In the genomic region with DNA sequence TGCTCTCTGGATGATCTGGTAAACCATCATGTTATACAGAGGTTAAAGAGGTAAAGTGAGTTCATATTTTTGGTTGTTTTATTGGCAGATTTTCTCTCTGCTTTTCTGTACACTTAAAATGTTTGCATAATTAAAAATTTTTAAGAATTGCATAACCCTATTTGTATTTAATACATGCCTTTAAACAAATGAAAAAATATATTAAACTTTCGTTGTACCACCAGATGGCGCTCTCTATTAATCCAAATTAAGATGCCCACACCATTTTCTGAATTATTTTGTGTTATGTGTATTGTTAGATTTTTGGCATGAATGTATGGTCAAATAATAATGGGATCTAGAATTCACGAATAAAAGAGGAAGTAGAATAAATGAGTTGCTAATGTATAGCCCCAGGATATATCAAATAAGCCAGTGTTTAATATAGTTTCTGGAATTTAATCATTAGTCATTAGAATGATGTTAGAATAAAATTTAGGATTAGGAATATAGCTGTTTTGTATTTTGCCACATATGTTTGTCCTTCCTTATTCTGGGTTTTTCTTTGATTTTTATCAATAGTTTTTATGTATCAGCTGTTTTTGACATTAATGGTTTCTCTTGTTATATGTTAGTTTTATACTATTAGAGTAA, we compare ENCODE assay signal across 9 cellular contexts. TPM values are rescaled to one million over a fixed set of nuclear protein-coding genes. Genes with fewer than 3 reads are reported as not detected.
DNase-seq lines count a peak whose midpoint lies in the region; ATAC-seq, FAIRE-seq and TF ChIP-seq lines count a peak whose summit lies in the region.
"Had no signal": no experiment of that assay in that cellular context is flagged by ENCODE, and none has a peak within 500 bp of the region (broad histone marks: within the 10 kb centered on the region; RNA-seq: fewer than 3 reads in every experiment).

No MANE protein-coding gene starts in this region.

- H3K4me3 Mint-ChIP-seq in activated naive CD4-positive, alpha-beta T cell treated with anti-CD3 and anti-CD28 coated beads for 36 hours: no peak overlapping the region

- intact Hi-C loops in kidney (cut with DNase I): loop anchor here (10.0 kb wide), 1 partner anchor 178 kb away; no protein-coding TSS in a partner anchor
- intact Hi-C loops in activated naive CD4-positive, alpha-beta T cell treated with anti-CD3 and anti-CD28 coated beads for 36 hours (cut with micrococcal nuclease): loop anchor here (1.0 to 5.0 kb wide), 7 partner anchors 137 to 641 kb away; no protein-coding TSS in a partner anchor

- no peak overlapping the region for H3K4me3 ChIP-seq in kidney (ENCODE audit: low read length in 2 of 2)

- peaks cover 4% of the 10 kb centered on the region for H3K36me3 Mint-ChIP-seq in activated naive CD4-positive, alpha-beta T cell treated with anti-CD3 and anti-CD28 coated beads for 36 hours (ENCODE audit: low read depth)

- no peaks in the 10 kb centered on the region for H3K4me1 ChIP-seq in kidney (ENCODE audit: control insufficient read depth in 1 of 2, insufficient read depth in 1 of 2, low read depth in 1 of 2, low read length in 2 of 2)

- DNase-seq in NCI-H2081 (lab: John Stamatoyannopoulos, UW): peak; percentile 44 to 46
- DNase-seq in NCI-H2081 treated with DMSO at 0.1 percent for 48 hours (lab: John Stamatoyannopoulos, UW): no peak
- DNase-seq in NCI-H1694 (lab: John Stamatoyannopoulos, UW): peak; percentile 74
- peak; percentile 43 for DNase-seq in amniotic epithelial cell (ENCODE audit: low read depth)
- DNase-seq in kidney: no peak
- no peak for DNase-seq in effector CD8-positive, alpha-beta T cell (lab: John Stamatoyannopoulos, UW)
- DNase-seq in activated naive CD4-positive, alpha-beta T cell treated with anti-CD3 and anti-CD28 coated beads for 36 hours: no peak

- no peak for ATAC-seq in GM19452 (IDR thresholded peaks at IDR 0.05; ENCODE audit: unreplicated experiment)

- H3K27me3 Mint-ChIP-seq in activated naive CD4-positive, alpha-beta T cell treated with anti-CD3 and anti-CD28 coated beads for 36 hours (ENCODE audit: low read depth): no peaks in the 10 kb centered on the region
- H3K27me3 Mint-ChIP-seq: CD8-positive, alpha-beta memory T cell had no signal

- H3K9me3 Mint-ChIP-seq in activated naive CD4-positive, alpha-beta T cell treated with anti-CD3 and anti-CD28 coated beads for 36 hours: no peaks in the 10 kb centered on the region
- H3K9me3 Mint-ChIP-seq: CD8-positive, alpha-beta memory T cell had no signal

- CTCF ChIA-PET in activated naive CD4-positive, alpha-beta T cell treated with anti-CD3 and anti-CD28 coated beads for 36 hours (lab: Charles Lee): interaction anchor here (0.6 to 3.6 kb wide), 28 partner anchors 8 to 495 kb away, joined by 3 to 95 read pairs (median 4); partner anchors contain the start of gene B3GAT2

- H3K27ac ChIP-seq in kidney (ENCODE audit: low read depth in 2 of 2, low read length in 2 of 2): no peak overlapping the region

- FAIRE-seq in kidney (lab: Jason Lieb, UNC): peak; percentile 97

- H3K27ac Mint-ChIP-seq in activated naive CD4-positive, alpha-beta T cell treated with anti-CD3 and anti-CD28 coated beads for 36 hours: no peak overlapping the region

- H3K9me3 ChIP-seq in kidney (ENCODE audit: control insufficient read depth in 1 of 2, low read length in 2 of 2): no peaks in the 10 kb centered on the region

- no peak overlapping the region for H3K9ac ChIP-seq in kidney (ENCODE audit: low read length in 2 of 2)

- TF ChIP-seq CTCF in kidney (IDR thresholded peaks at IDR 0.05; ENCODE audit: borderline replicate concordance, extremely low read depth, insufficient read depth): peak; percentile 63

- H3K36me3 ChIP-seq in kidney (ENCODE audit: control insufficient read depth in 1 of 2, insufficient read depth in 2 of 2, low read length in 2 of 2): no peaks in the 10 kb centered on the region

- H3K4me1 Mint-ChIP-seq in activated naive CD4-positive, alpha-beta T cell treated with anti-CD3 and anti-CD28 coated beads for 36 hours (ENCODE audit: low read depth): peaks cover 41% of the 10 kb centered on the region

RNA-seq across cellular contexts. Expression of gene SMAP1, which starts 38.9 kb away (rescaled TPM):
- total RNA-seq in kidney: 19.4 TPM
- 17.7 TPM for polyA plus RNA-seq in kidney (ENCODE audit: insufficient read depth, low read depth, low replicate concordance)
- 10 to 100 TPM; 15.8 to 16.1 TPM for total RNA-seq in activated naive CD4-positive, alpha-beta T cell treated with anti-CD3 and anti-CD28 coated beads for 36 hours

Comparison
In these comparisons a context has a peak if more than half of its experiments do, and no peak if none do; other contexts are left out.
1. DNase-seq: peak in NCI-H2081 (2 of 2), NCI-H1694 (single experiment) and amniotic epithelial cell (single experiment); none in NCI-H2081 treated with DMSO at 0.1 percent for 48 hours (single experiment), kidney (single experiment), effector CD8-positive, alpha-beta T cell (single experiment) and activated naive CD4-positive, alpha-beta T cell treated with anti-CD3 and anti-CD28 coated beads for 36 hours (single experiment).